In the genomic region with DNA sequence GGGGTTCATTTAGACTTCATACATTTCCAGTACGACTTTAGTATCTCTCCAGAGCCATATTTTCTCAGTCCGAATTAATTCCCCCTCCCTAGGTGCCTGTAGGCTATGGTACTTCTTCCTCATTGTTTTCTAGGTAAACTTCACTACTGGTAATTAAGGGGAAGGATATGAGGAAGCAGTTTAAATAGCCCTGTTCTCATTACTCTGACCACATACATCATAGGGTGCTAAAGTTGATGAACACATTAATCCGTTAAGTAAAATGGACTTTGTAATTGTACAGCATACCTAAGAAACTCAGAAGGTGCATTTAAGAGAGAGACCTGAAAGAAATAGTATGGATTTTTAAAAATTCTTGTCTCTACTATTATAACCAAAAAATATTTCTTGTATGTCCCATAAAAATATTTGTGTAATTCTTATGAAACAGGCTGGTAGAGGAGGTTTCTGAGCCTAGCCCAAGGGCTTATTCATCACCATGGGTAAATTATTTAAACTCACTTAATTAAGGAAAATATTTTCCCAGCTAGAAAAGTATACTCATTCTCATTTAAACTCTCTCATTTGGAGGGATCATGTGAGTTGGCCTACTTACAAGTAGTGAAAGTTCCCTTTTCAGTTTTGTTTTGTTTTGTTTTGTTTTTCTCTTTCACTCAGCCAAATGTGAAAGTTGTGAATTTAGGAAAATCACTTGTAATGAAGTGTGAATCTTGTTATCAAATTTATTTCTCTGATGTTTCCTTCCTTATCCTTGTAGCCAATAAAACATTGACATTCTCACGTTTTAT, we compare ENCODE assay signal across 8 cellular contexts. TPM values are rescaled to one million over a fixed set of nuclear protein-coding genes. Genes with fewer than 3 reads are reported as not detected.
DNase-seq lines count a peak whose midpoint lies in the region; ATAC-seq, FAIRE-seq and TF ChIP-seq lines count a peak whose summit lies in the region.

No MANE protein-coding gene starts in this region.

- TF ChIP-seq CTCF in chondrocyte (IDR thresholded peaks at IDR 0.05) = no peak

- H3K27ac Mint-ChIP-seq in chondrocyte (ENCODE audit: unreplicated experiment) = no peak overlapping the region

- no peak overlapping the region for H3K9ac ChIP-seq in duodenal mucosa (ENCODE audit: low read depth in 1 of 2, low read length in 2 of 2)

- no peaks in the 10 kb centered on the region for H3K27me3 Mint-ChIP-seq in chondrocyte (ENCODE audit: low read depth)

- peaks cover 3 to 4% of the 10 kb centered on the region in 2 donors for H3K36me3 ChIP-seq in duodenal mucosa (ENCODE audit: control insufficient read depth in 1 of 2, insufficient read depth in 2 of 2, low read length in 2 of 2)
- peaks cover 13% of the 10 kb centered on the region for H3K36me3 ChIP-seq in neuron (ENCODE audit: insufficient read depth, low read length)

- no peak overlapping the region for H3K4me3 Mint-ChIP-seq in chondrocyte (ENCODE audit: unreplicated experiment)

- H3K9me3 Mint-ChIP-seq in chondrocyte (ENCODE audit: low read depth) = no peaks in the 10 kb centered on the region

- H3K4me3 ChIP-seq in duodenal mucosa (ENCODE audit: low read depth in 1 of 2, low read length in 2 of 2) (peak overlapping the region; percentile 93), neuron (ENCODE audit: low read length) (peak overlapping the region; percentile 81)

- H3K27ac ChIP-seq in duodenal mucosa (ENCODE audit: low read depth, low read length) = no peak overlapping the region

- no peak for TF ChIP-seq POLR2A in GM12892 (IDR thresholded peaks at IDR 0.05; ENCODE audit: low read depth, low read length)

- FAIRE-seq in GM12892 (lab: Jason Lieb, UNC) = peak; percentile 24

- no peak overlapping the region for H2AFZ ChIP-seq in neuron (ENCODE audit: low read depth, low read length)

- no peaks in the 10 kb centered on the region for H3K9me3 ChIP-seq in duodenal mucosa (ENCODE audit: control insufficient read depth in 1 of 2, low read length in 2 of 2)
- H3K9me3 ChIP-seq in neuron (ENCODE audit: low read length) = peaks cover 2% of the 10 kb centered on the region

- no peaks in the 10 kb centered on the region for H3K36me3 Mint-ChIP-seq in chondrocyte (ENCODE audit: low read depth)

- ATAC-seq in HG03442 (IDR thresholded peaks at IDR 0.05; ENCODE audit: unreplicated experiment) (no peak), HG03439 (IDR thresholded peaks at IDR 0.05; ENCODE audit: unreplicated experiment) (no peak), GM18517 (IDR thresholded peaks at IDR 0.05; ENCODE audit: unreplicated experiment) (no peak)

- H3K4me1 Mint-ChIP-seq in chondrocyte (ENCODE audit: low read depth) = peaks cover 11% of the 10 kb centered on the region

- DNase-seq in GM12892 (ENCODE audit: insufficient read length) (no peak), NCI-H69 (lab: John Stamatoyannopoulos, UW) (peak; percentile 72), chondrocyte (ENCODE audit: low spot score) (no peak)

- H3K4me1 ChIP-seq in duodenal mucosa (ENCODE audit: control insufficient read depth in 1 of 2, insufficient read depth in 2 of 2, low read length in 2 of 2) (peaks cover 8 to 10% of the 10 kb centered on the region in 2 donors), neuron (ENCODE audit: insufficient read depth, low read length) (peaks cover 14% of the 10 kb centered on the region)

- H3K27me3 ChIP-seq in duodenal mucosa (ENCODE audit: control insufficient read depth in 1 of 2, insufficient read depth in 2 of 2, low read length in 2 of 2) = no peaks in the 10 kb centered on the region
- H3K27me3 ChIP-seq in neuron (ENCODE audit: insufficient read depth, low read length) = no peaks in the 10 kb centered on the region

RNA-seq across cellular contexts. Expression of gene PRMT6, which starts 2.0 kb away (rescaled TPM):
- polyA plus RNA-seq in GM12892 (2012; ENCODE audit: missing spikeins) = 11.7 TPM
- 13.0 to 18.8 TPM (median 13.2 TPM) in 3 replicates for total RNA-seq in chondrocyte
